Comparison of ENCODE assay signal across 20 cellular contexts in genomic region chr4:120293341-120293740, GRCh38.
"Had no signal": no experiment of that assay in that cellular context is flagged by ENCODE, and none has a peak within 500 bp of the region (broad histone marks: within the 10 kb centered on the region; RNA-seq: fewer than 3 reads in every experiment).

No MANE protein-coding gene starts in this region.

- H3K4me3 ChIP-seq: breast epithelium, lower lobe of right lung, right lobe of liver, transverse colon, vagina had no signal

- ATAC-seq: activated CD8-positive, alpha-beta T cell treated with anti-CD3 and anti-CD28 coated beads for 36 hours; activated T-cell treated with anti-CD3 and anti-CD28 coated beads, Interleukin-2, amount 50 U/mL, for 4 hours; left cardiac atrium; lower lobe of right lung; right lobe of liver; stimulated activated naive B cell treated with anti-CD40 and anti-IgM and Interleukin-4, amounts not matched to agents 10 μg/mL and 1 μg/mL and 100 μg/mL, for 72 hours; T-helper 17 cell; WTC11 had no signal

- DNase-seq: activated CD4-positive, alpha-beta T cell treated with anti-CD3 and anti-CD28 coated beads for 4 hours; activated CD8-positive, alpha-beta T cell treated with anti-CD3 and anti-CD28 coated beads for 36 hours; activated effector memory CD4-positive, alpha-beta T cell treated with anti-CD3 and anti-CD28 coated beads, Interleukin-2, amount 50 U/mL, for 16 hours; activated T-cell treated with anti-CD3 and anti-CD28 coated beads, Interleukin-2, amount 50 U/mL, for 4 hours; cerebellar nuclear complex; endodermal cell; foreskin melanocyte; head of caudate nucleus; immature natural killer cell; left cardiac atrium; lower lobe of right lung; right lobe of liver; stimulated activated CD4-positive, alpha-beta T cell treated with anti-CD3 and anti-CD28 coated beads, Interleukin-4, amount 100 ng/mL, for 1 hour; stimulated activated naive B cell treated with anti-CD40 and anti-IgM and Interleukin-4, amounts not matched to agents 10 μg/mL and 1 μg/mL and 100 μg/mL, for 72 hours; substantia nigra; T-helper 17 cell; transverse colon had no signal
